ENCODE assay signal across 19 cellular contexts in genomic region chr5:180119031-180119885, GRCh38.
"Had no signal": no experiment of that assay in that cellular context is flagged by ENCODE, and none has a peak within 500 bp of the region (broad histone marks: within the 10 kb centered on the region; RNA-seq: fewer than 3 reads in every experiment).

No MANE protein-coding gene starts in this region.

- H3K4me1 ChIP-seq: SJCRH30 had no signal

- H3K27me3 ChIP-seq: tibial nerve had no signal

- H3K9me3 Mint-ChIP-seq: activated naive CD8-positive, alpha-beta T cell treated with anti-CD3 and anti-CD28 coated beads for 36 hours; central memory CD8-positive, alpha-beta T cell; naive thymus-derived CD4-positive, alpha-beta T cell had no signal

- DNase-seq: activated CD4-positive, CD25-positive, alpha-beta regulatory T cell; activated CD8-positive, alpha-beta memory T cell treated with anti-CD3 and anti-CD28 coated beads, Interleukin-2, amount 10 ng/mL, durations not matched to agents 7 days and 5 days; activated gamma-delta T cell; activated naive CD8-positive, alpha-beta T cell treated with anti-CD3 and anti-CD28 coated beads for 36 hours; activated T-cell treated with anti-CD3 and anti-CD28 coated beads, Interleukin-2, amount 50 U/mL, for 1 hour; amygdala; cortex of kidney; effector CD8-positive, alpha-beta T cell; foreskin fibroblast; hypothalamus; mammary epithelial cell; naive thymus-derived CD4-positive, alpha-beta T cell; SJCRH30; small intestine; SW 1271 had no signal

- H3K27ac Mint-ChIP-seq: activated CD8-positive, alpha-beta memory T cell treated with anti-CD3 and anti-CD28 coated beads, Interleukin-2, amount 10 ng/mL, durations not matched to agents 7 days and 5 days; activated naive CD8-positive, alpha-beta T cell treated with anti-CD3 and anti-CD28 coated beads for 36 hours; brain; naive thymus-derived CD4-positive, alpha-beta T cell had no signal

- H3K27ac ChIP-seq: neutrophil, SJCRH30, tibial nerve had no signal

- ATAC-seq: activated CD8-positive, alpha-beta memory T cell treated with anti-CD3 and anti-CD28 coated beads, Interleukin-2, amount 10 ng/mL, durations not matched to agents 7 days and 5 days; naive thymus-derived CD4-positive, alpha-beta T cell had no signal

- H3K9me3 ChIP-seq: neutrophil, SJCRH30, tibial nerve had no signal

- H3K4me1 Mint-ChIP-seq: activated CD8-positive, alpha-beta memory T cell treated with anti-CD3 and anti-CD28 coated beads, Interleukin-2, amount 10 ng/mL, durations not matched to agents 7 days and 5 days; activated naive CD8-positive, alpha-beta T cell treated with anti-CD3 and anti-CD28 coated beads for 36 hours; central memory CD8-positive, alpha-beta T cell; naive thymus-derived CD4-positive, alpha-beta T cell had no signal

- H3K4me3 Mint-ChIP-seq: activated CD8-positive, alpha-beta memory T cell treated with anti-CD3 and anti-CD28 coated beads, Interleukin-2, amount 10 ng/mL, durations not matched to agents 7 days and 5 days; activated naive CD8-positive, alpha-beta T cell treated with anti-CD3 and anti-CD28 coated beads for 36 hours; brain; central memory CD8-positive, alpha-beta T cell; naive thymus-derived CD4-positive, alpha-beta T cell had no signal

- H3K36me3 ChIP-seq: neutrophil, SJCRH30 had no signal

- H3K36me3 Mint-ChIP-seq: activated CD8-positive, alpha-beta memory T cell treated with anti-CD3 and anti-CD28 coated beads, Interleukin-2, amount 10 ng/mL, durations not matched to agents 7 days and 5 days; activated naive CD8-positive, alpha-beta T cell treated with anti-CD3 and anti-CD28 coated beads for 36 hours; naive thymus-derived CD4-positive, alpha-beta T cell had no signal

- H3K4me3 ChIP-seq: SJCRH30, tibial nerve had no signal
